16 cellular contexts compared by ENCODE assay signal in the genomic region with DNA sequence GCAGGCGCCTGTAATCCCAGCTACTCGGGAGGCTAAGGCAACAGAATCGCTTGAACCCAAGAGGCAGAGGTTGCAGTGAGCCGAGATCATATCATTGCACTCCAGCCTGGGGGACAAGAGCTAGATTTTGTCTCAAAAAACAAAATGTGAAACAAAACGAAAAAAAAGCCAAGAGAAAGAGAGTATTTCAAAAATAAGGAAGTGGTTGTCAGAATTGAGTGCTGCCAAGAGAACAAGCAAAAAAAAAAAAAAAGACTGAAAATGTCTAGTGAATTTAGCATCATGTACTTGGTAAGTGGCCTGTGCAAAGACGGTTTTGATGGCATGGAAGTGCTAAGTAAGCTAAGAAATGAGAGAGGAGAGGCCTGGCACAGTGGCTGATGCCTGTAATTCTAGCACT. TPM values are rescaled to one million over a fixed set of nuclear protein-coding genes. Genes with fewer than 3 reads are reported as not detected.
A peak's percentile ranks its signal among the peaks of the same experiment; 100 is the strongest.
DNase-seq lines count a peak whose midpoint lies in the region; TF ChIP-seq lines count a peak whose summit lies in the region.
"Had no signal": no experiment of that assay in that cellular context is flagged by ENCODE, and none has a peak within 500 bp of the region (broad histone marks: within the 10 kb centered on the region; RNA-seq: fewer than 3 reads in every experiment).

No MANE protein-coding gene starts in this region.

- H3K36me3 ChIP-seq in smooth muscle cell (ENCODE audit: low read depth): no peaks in the 10 kb centered on the region
- H3K36me3 ChIP-seq in neural progenitor cell: no peaks in the 10 kb centered on the region
- H3K36me3 ChIP-seq: vagina had no signal

- peaks cover 32% of the 10 kb centered on the region for H3K4me1 Mint-ChIP-seq in activated naive CD4-positive, alpha-beta T cell treated with anti-CD3 and anti-CD28 coated beads, Interleukin-2, amount 10 ng/mL, durations not matched to agents 7 days and 5 days
- peaks cover 24% of the 10 kb centered on the region for H3K4me1 Mint-ChIP-seq in activated T-helper 2 cell treated with anti-CD3 and anti-CD28 coated beads, Interferon-gamma antibody, Interleukin-2, Interleukin-4, amounts not matched to agents 10 μg/mL and 5 μg/mL and 100 μg/mL, durations not matched to agents 14 hours and 24 hours and 36 hours (ENCODE audit: low read depth)
- H3K4me1 Mint-ChIP-seq in neural progenitor cell: peaks cover 7% of the 10 kb centered on the region

- H3K9me3 ChIP-seq in smooth muscle cell (replicated peaks; ENCODE audit: low read depth): no peaks in the 10 kb centered on the region
- H3K9me3 ChIP-seq in neural progenitor cell (ENCODE audit: low read depth): no peaks in the 10 kb centered on the region
- H3K9me3 ChIP-seq: vagina had no signal

- 91% methylated on average over 6 of the region's 6 CpGs for WGBS in smooth muscle cell (ENCODE audit: low lambda C conversion rate)

- H3K4me2 ChIP-seq in smooth muscle cell (no peak overlapping the region), neural progenitor cell (no peak overlapping the region)

- H3F3A ChIP-seq in smooth muscle cell (ENCODE audit: low read depth) (no peaks in the 10 kb centered on the region), neural progenitor cell (ENCODE audit: low read depth) (peaks cover 11% of the 10 kb centered on the region)

- H3K27me3 Mint-ChIP-seq in activated naive CD4-positive, alpha-beta T cell treated with anti-CD3 and anti-CD28 coated beads, Interleukin-2, amount 10 ng/mL, durations not matched to agents 7 days and 5 days: no peaks in the 10 kb centered on the region
- no peaks in the 10 kb centered on the region for H3K27me3 Mint-ChIP-seq in activated T-helper 2 cell treated with anti-CD3 and anti-CD28 coated beads, Interferon-gamma antibody, Interleukin-2, Interleukin-4, amounts not matched to agents 10 μg/mL and 5 μg/mL and 100 μg/mL, durations not matched to agents 14 hours and 24 hours and 36 hours (ENCODE audit: low read depth)
- no peaks in the 10 kb centered on the region for H3K27me3 Mint-ChIP-seq in neural progenitor cell (ENCODE audit: insufficient read depth, low read depth)

- no peak for TF ChIP-seq CTCF in smooth muscle cell (IDR thresholded peaks at IDR 0.05; ENCODE audit: borderline replicate concordance, insufficient read depth, poor library complexity, severe bottlenecking)
- no peak for TF ChIP-seq CTCF in neural progenitor cell (IDR thresholded peaks at IDR 0.05)

- H4K20me1 ChIP-seq in smooth muscle cell (ENCODE audit: low read depth): peaks cover 97% of the 10 kb centered on the region
- H4K20me1 ChIP-seq in neural progenitor cell (ENCODE audit: low read depth): peaks cover 53% of the 10 kb centered on the region

- peaks cover 5% of the 10 kb centered on the region for H3K4me1 ChIP-seq in smooth muscle cell (ENCODE audit: low read depth)
- peaks cover 7% of the 10 kb centered on the region for H3K4me1 ChIP-seq in neural progenitor cell

- peaks cover 100% of the 10 kb centered on the region for H3K79me2 ChIP-seq in smooth muscle cell (ENCODE audit: low read depth)
- peaks cover 100% of the 10 kb centered on the region for H3K79me2 ChIP-seq in neural progenitor cell (ENCODE audit: low read depth)

- CTCF ChIA-PET in activated naive CD4-positive, alpha-beta T cell treated with anti-CD3 and anti-CD28 coated beads, Interleukin-2, amount 10 ng/mL, durations not matched to agents 7 days and 5 days (lab: Charles Lee): interaction anchor here (0.7 to 1.3 kb wide), 2 partner anchors 10 to 13 kb away, joined by 3 read pairs; no protein-coding TSS in a partner anchor

- peak overlapping the region; percentile 28 for H3K27ac Mint-ChIP-seq in activated naive CD4-positive, alpha-beta T cell treated with anti-CD3 and anti-CD28 coated beads, Interleukin-2, amount 10 ng/mL, durations not matched to agents 7 days and 5 days
- H3K27ac Mint-ChIP-seq in activated T-helper 2 cell treated with anti-CD3 and anti-CD28 coated beads, Interferon-gamma antibody, Interleukin-2, Interleukin-4, amounts not matched to agents 10 μg/mL and 5 μg/mL and 100 μg/mL, durations not matched to agents 14 hours and 24 hours and 36 hours: peak overlapping the region; percentile 28
- H3K27ac Mint-ChIP-seq in neural progenitor cell: no peak overlapping the region
- H3K27ac Mint-ChIP-seq: mesothelial cell of epicardium had no signal

- intact Hi-C loops in activated T-helper 2 cell treated with anti-CD3 and anti-CD28 coated beads, Interferon-gamma antibody, Interleukin-2, Interleukin-4, amounts not matched to agents 10 μg/mL and 5 μg/mL and 100 μg/mL, durations not matched to agents 14 hours and 24 hours and 36 hours (cut with micrococcal nuclease): no loop called here

- no peak overlapping the region for H3K9ac ChIP-seq in smooth muscle cell (ENCODE audit: low read depth)
- no peak overlapping the region for H3K9ac ChIP-seq in neural progenitor cell

- H3K9me3 Mint-ChIP-seq in activated naive CD4-positive, alpha-beta T cell treated with anti-CD3 and anti-CD28 coated beads, Interleukin-2, amount 10 ng/mL, durations not matched to agents 7 days and 5 days: no peaks in the 10 kb centered on the region
- H3K9me3 Mint-ChIP-seq in activated T-helper 2 cell treated with anti-CD3 and anti-CD28 coated beads, Interferon-gamma antibody, Interleukin-2, Interleukin-4, amounts not matched to agents 10 μg/mL and 5 μg/mL and 100 μg/mL, durations not matched to agents 14 hours and 24 hours and 36 hours: no peaks in the 10 kb centered on the region
- H3K9me3 Mint-ChIP-seq in neural progenitor cell: no peaks in the 10 kb centered on the region
- H3K9me3 Mint-ChIP-seq: mesothelial cell of epicardium; stimulated activated effector memory CD8-positive, alpha-beta T cell treated with anti-CD3 and anti-CD28 coated beads, Interleukin-12 subunit alpha, Interleukin-12 subunit beta, amount 100 ng/mL, for 72 hours had no signal

- H3K27ac ChIP-seq in smooth muscle cell (ENCODE audit: low read depth) (peak overlapping the region; percentile 52), neural progenitor cell (no peak overlapping the region)
- H3K27ac ChIP-seq: vagina had no signal

- no peak overlapping the region for H3K4me3 Mint-ChIP-seq in activated naive CD4-positive, alpha-beta T cell treated with anti-CD3 and anti-CD28 coated beads, Interleukin-2, amount 10 ng/mL, durations not matched to agents 7 days and 5 days
- no peak overlapping the region for H3K4me3 Mint-ChIP-seq in activated T-helper 2 cell treated with anti-CD3 and anti-CD28 coated beads, Interferon-gamma antibody, Interleukin-2, Interleukin-4, amounts not matched to agents 10 μg/mL and 5 μg/mL and 100 μg/mL, durations not matched to agents 14 hours and 24 hours and 36 hours (ENCODE audit: low read depth)
- no peak overlapping the region for H3K4me3 Mint-ChIP-seq in neural progenitor cell
- H3K4me3 Mint-ChIP-seq: mesothelial cell of epicardium; stimulated activated effector memory CD8-positive, alpha-beta T cell treated with anti-CD3 and anti-CD28 coated beads, Interleukin-12 subunit alpha, Interleukin-12 subunit beta, amount 100 ng/mL, for 72 hours had no signal

- H3K36me3 Mint-ChIP-seq in activated naive CD4-positive, alpha-beta T cell treated with anti-CD3 and anti-CD28 coated beads, Interleukin-2, amount 10 ng/mL, durations not matched to agents 7 days and 5 days: peaks cover 12% of the 10 kb centered on the region
- peaks cover 21% of the 10 kb centered on the region for H3K36me3 Mint-ChIP-seq in activated T-helper 2 cell treated with anti-CD3 and anti-CD28 coated beads, Interferon-gamma antibody, Interleukin-2, Interleukin-4, amounts not matched to agents 10 μg/mL and 5 μg/mL and 100 μg/mL, durations not matched to agents 14 hours and 24 hours and 36 hours (ENCODE audit: low read depth)
- peaks cover 4% of the 10 kb centered on the region for H3K36me3 Mint-ChIP-seq in neural progenitor cell

- H3K27me3 ChIP-seq in smooth muscle cell (ENCODE audit: low read depth): no peaks in the 10 kb centered on the region
- H3K27me3 ChIP-seq in neural progenitor cell: no peaks in the 10 kb centered on the region
- H3K27me3 ChIP-seq: vagina had no signal

- no peak for DNase-seq in activated naive CD4-positive, alpha-beta T cell treated with anti-CD3 and anti-CD28 coated beads, Interleukin-2, amount 10 ng/mL, durations not matched to agents 7 days and 5 days
- no peak for DNase-seq in activated naive CD4-positive, alpha-beta T cell treated with anti-CD3 and anti-CD28 coated beads, Interleukin-2, amount 50 U/mL, for 16 hours
- peak; percentile 79 for DNase-seq in MV-4-11 (lab: John Stamatoyannopoulos, UW)
- no peak for DNase-seq in activated T-helper 2 cell treated with anti-CD3 and anti-CD28 coated beads, Interferon-gamma antibody, Interleukin-2, Interleukin-4, amounts not matched to agents 10 μg/mL and 5 μg/mL and 100 μg/mL, durations not matched to agents 14 hours and 24 hours and 36 hours (ENCODE audit: low spot score)
- no peak for DNase-seq in smooth muscle cell (lab: John Stamatoyannopoulos, UW; ENCODE audit: unreplicated experiment)
- DNase-seq in activated effector memory CD4-positive, alpha-beta T cell treated with Interleukin-2 at 50 U/mL for 16 hours: no peak
- no peak for DNase-seq in OCI-M2 (lab: John Stamatoyannopoulos, UW; ENCODE audit: unreplicated experiment)
- DNase-seq in neural progenitor cell (ENCODE audit: low spot score): no peak
- DNase-seq: cortex of kidney; IMR-90; NCI-H2081 treated with DMSO at 0.1 percent for 48 hours; stimulated activated CD4-positive, alpha-beta T cell treated with anti-CD3 and anti-CD28 coated beads, Interleukin-2, amount 100 ng/mL, for 24 hours; SW 1271 had no signal

- no peak overlapping the region for H3K4me3 ChIP-seq in smooth muscle cell
- no peak overlapping the region for H3K4me3 ChIP-seq in neural progenitor cell
- H3K4me3 ChIP-seq: vagina had no signal

- H2AFZ ChIP-seq in smooth muscle cell (ENCODE audit: low read depth) (no peak overlapping the region), neural progenitor cell (replicated peaks) (no peak overlapping the region)

RNA-seq across cellular contexts. Expression of gene KPNA6, which starts 14.3 kb away (rescaled TPM):
- 81.2 and 84.0 TPM in 2 replicates for total RNA-seq in activated T-helper 2 cell treated with anti-CD3 and anti-CD28 coated beads, Interferon-gamma antibody, Interleukin-2, Interleukin-4, amounts not matched to agents 10 μg/mL and 5 μg/mL and 100 μg/mL, durations not matched to agents 14 hours and 24 hours and 36 hours
- total RNA-seq in smooth muscle cell (35.8 and 40.9 TPM in 2 replicates), neural progenitor cell (ENCODE audit: low replicate concordance) (58.5 and 69.3 TPM in 2 replicates)
- polyA plus RNA-seq in smooth muscle cell: 22.3 and 29.1 TPM in 2 replicates

RNA-seq across cellular contexts. Expression of gene TMEM39B, which starts 49.4 kb away (rescaled TPM):
- total RNA-seq in activated T-helper 2 cell treated with anti-CD3 and anti-CD28 coated beads, Interferon-gamma antibody, Interleukin-2, Interleukin-4, amounts not matched to agents 10 μg/mL and 5 μg/mL and 100 μg/mL, durations not matched to agents 14 hours and 24 hours and 36 hours: 32.5 and 34.5 TPM in 2 replicates
- total RNA-seq in smooth muscle cell (9.2 and 9.4 TPM in 2 replicates), neural progenitor cell (ENCODE audit: low replicate concordance) (2.3 and 11.7 TPM in 2 replicates)
- polyA plus RNA-seq in smooth muscle cell: 4.4 and 7.5 TPM in 2 replicates

RNA-seq across cellular contexts. Expression of gene TXLNA, which starts 57.3 kb away (rescaled TPM):
- 98.6 and 101 TPM in 2 replicates for total RNA-seq in activated T-helper 2 cell treated with anti-CD3 and anti-CD28 coated beads, Interferon-gamma antibody, Interleukin-2, Interleukin-4, amounts not matched to agents 10 μg/mL and 5 μg/mL and 100 μg/mL, durations not matched to agents 14 hours and 24 hours and 36 hours
- total RNA-seq in smooth muscle cell: 42.7 and 44.6 TPM in 2 replicates
- polyA plus RNA-seq in smooth muscle cell: 42.0 and 46.0 TPM in 2 replicates
- 37.2 and 51.0 TPM in 2 replicates for total RNA-seq in neural progenitor cell (ENCODE audit: low replicate concordance)
